Comparison of ENCODE assay signal across 11 cellular contexts in the genomic region with DNA sequence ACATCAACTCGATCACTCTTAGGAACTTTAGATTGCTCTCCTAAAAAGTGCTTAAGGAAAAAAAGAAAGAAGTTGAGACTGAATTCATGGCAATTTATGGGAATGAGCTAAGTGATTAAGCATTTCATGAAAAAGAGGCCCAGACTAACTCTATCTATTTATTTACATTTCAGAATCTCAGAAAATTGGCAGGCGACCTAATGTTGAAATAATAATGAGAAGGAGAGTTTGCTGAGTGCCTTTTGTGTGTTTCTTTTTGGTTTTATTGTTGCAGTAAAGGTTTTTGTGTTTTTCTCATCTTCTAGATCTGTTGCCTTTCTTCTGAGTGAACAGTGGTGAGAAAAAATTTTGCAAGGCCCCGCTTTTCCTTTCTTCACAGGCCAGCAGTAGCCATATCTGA. TPM values are rescaled to one million over a fixed set of nuclear protein-coding genes. Genes with fewer than 3 reads are reported as not detected.
DNase-seq lines count a peak whose midpoint lies in the region; ATAC-seq and TF ChIP-seq lines count a peak whose summit lies in the region.
"Had no signal": no experiment of that assay in that cellular context is flagged by ENCODE, and none has a peak within 500 bp of the region (broad histone marks: within the 10 kb centered on the region; RNA-seq: fewer than 3 reads in every experiment).

No MANE protein-coding gene starts in this region.

- peak overlapping the region; percentile 69 for H3K4me3 Mint-ChIP-seq in activated CD4-positive, alpha-beta T cell treated with anti-CD3 and anti-CD28 coated beads, Interleukin-2, amount 10 ng/mL, durations not matched to agents 7 days and 5 days
- peak overlapping the region; percentile 83 for H3K4me3 Mint-ChIP-seq in activated naive CD8-positive, alpha-beta T cell treated with anti-CD3 and anti-CD28 coated beads, Interleukin-2, amount 10 ng/mL, durations not matched to agents 7 days and 5 days

- peak overlapping the region; percentile 92 to 94 for H3K27ac ChIP-seq in thoracic aorta
- H3K27ac ChIP-seq: SJCRH30 had no signal

- peak overlapping the region; percentile 95 for H3K4me3 ChIP-seq in thoracic aorta
- H3K4me3 ChIP-seq: SJCRH30 had no signal

- no peaks in the 10 kb centered on the region for H3K27me3 ChIP-seq in thoracic aorta (replicated peaks; ENCODE audit: insufficient read depth)
- H3K27me3 ChIP-seq: SJCRH30 had no signal

- H3K4me1 Mint-ChIP-seq in activated CD4-positive, alpha-beta T cell treated with anti-CD3 and anti-CD28 coated beads, Interleukin-2, amount 10 ng/mL, durations not matched to agents 7 days and 5 days = peaks cover 70% of the 10 kb centered on the region
- peaks cover 60% of the 10 kb centered on the region for H3K4me1 Mint-ChIP-seq in activated naive CD8-positive, alpha-beta T cell treated with anti-CD3 and anti-CD28 coated beads, Interleukin-2, amount 10 ng/mL, durations not matched to agents 7 days and 5 days

- no peaks in the 10 kb centered on the region for H3K36me3 ChIP-seq in thoracic aorta
- H3K36me3 ChIP-seq: SJCRH30 had no signal

- TF ChIP-seq CTCF in thoracic aorta (IDR thresholded peaks at IDR 0.05) = no peak

- no peak for DNase-seq in activated CD4-positive, alpha-beta T cell treated with anti-CD3 and anti-CD28 coated beads, Interleukin-2, amount 10 ng/mL, durations not matched to agents 7 days and 5 days
- DNase-seq in activated CD4-positive, alpha-beta T cell treated with anti-CD3 and anti-CD28 coated beads, Interleukin-2, amount 50 U/mL, for 1 hour = no peak
- DNase-seq in activated naive CD8-positive, alpha-beta T cell treated with anti-CD3 and anti-CD28 coated beads, Interleukin-2, amount 10 ng/mL, durations not matched to agents 7 days and 5 days = no peak
- DNase-seq in iris pigment epithelial cell (ENCODE audit: low read depth) (peak; percentile 90), thoracic aorta (ENCODE audit: low spot score) (no peak), left colon (no peak)
- DNase-seq in stimulated activated CD4-positive, alpha-beta T cell treated with anti-CD3 and anti-CD28 coated beads, Interleukin-2, amount 100 ng/mL, for 48 hours = no peak
- DNase-seq: kidney, NCI-H1092, SJCRH30 had no signal

- intact Hi-C loops in left colon (cut with DNase I, micrococcal nuclease) = no loop called here

- POLR2A ChIA-PET in activated CD4-positive, alpha-beta T cell treated with anti-CD3 and anti-CD28 coated beads, Interleukin-2, amount 10 ng/mL, durations not matched to agents 7 days and 5 days (lab: Charles Lee) = interaction anchor here (1.1 kb wide), 1 partner anchor 60 kb away, joined by 3 read pairs; no protein-coding TSS in a partner anchor
- POLR2A ChIA-PET in activated naive CD8-positive, alpha-beta T cell treated with anti-CD3 and anti-CD28 coated beads, Interleukin-2, amount 10 ng/mL, durations not matched to agents 7 days and 5 days (lab: Charles Lee) = interaction anchor here (0.6 to 1.6 kb wide), 6 partner anchors 46 to 204 kb away, joined by 3 to 11 read pairs (median 4); a partner anchor contains a TSS

- peak overlapping the region; percentile 94 for H3K27ac Mint-ChIP-seq in activated CD4-positive, alpha-beta T cell treated with anti-CD3 and anti-CD28 coated beads, Interleukin-2, amount 10 ng/mL, durations not matched to agents 7 days and 5 days
- peak overlapping the region; percentile 94 for H3K27ac Mint-ChIP-seq in activated naive CD8-positive, alpha-beta T cell treated with anti-CD3 and anti-CD28 coated beads, Interleukin-2, amount 10 ng/mL, durations not matched to agents 7 days and 5 days

- CTCF ChIA-PET in activated CD4-positive, alpha-beta T cell treated with anti-CD3 and anti-CD28 coated beads, Interleukin-2, amount 10 ng/mL, durations not matched to agents 7 days and 5 days (lab: Charles Lee) = interaction anchor here (0.8 to 2.3 kb wide), 5 partner anchors 12 to 207 kb away, joined by 3 to 10 read pairs (median 4); no protein-coding TSS in a partner anchor

- H3K9me3 ChIP-seq in thoracic aorta = no peaks in the 10 kb centered on the region
- H3K9me3 ChIP-seq: SJCRH30 had no signal

- ATAC-seq in activated naive CD8-positive, alpha-beta T cell treated with anti-CD3 and anti-CD28 coated beads, Interleukin-2, amount 10 ng/mL, durations not matched to agents 7 days and 5 days (ENCODE audit: low read depth) = no peak
- ATAC-seq in thoracic aorta (ENCODE audit: insufficient number of reproducible peaks, low FRiP score, low read depth) = no peak
- ATAC-seq in GM18873 (IDR thresholded peaks at IDR 0.05; ENCODE audit: low FRiP score, unreplicated experiment) = no peak
- ATAC-seq in left colon = no peak

- H3K4me1 ChIP-seq in thoracic aorta (ENCODE audit: control insufficient read depth in 1 of 2, low read depth in 2 of 2) = peaks cover 28 to 68% of the 10 kb centered on the region in 2 donors

- H3K27me3 Mint-ChIP-seq in activated CD4-positive, alpha-beta T cell treated with anti-CD3 and anti-CD28 coated beads, Interleukin-2, amount 10 ng/mL, durations not matched to agents 7 days and 5 days = no peaks in the 10 kb centered on the region
- H3K27me3 Mint-ChIP-seq in activated naive CD8-positive, alpha-beta T cell treated with anti-CD3 and anti-CD28 coated beads, Interleukin-2, amount 10 ng/mL, durations not matched to agents 7 days and 5 days = no peaks in the 10 kb centered on the region

- peaks cover 17% of the 10 kb centered on the region for H3K36me3 Mint-ChIP-seq in activated CD4-positive, alpha-beta T cell treated with anti-CD3 and anti-CD28 coated beads, Interleukin-2, amount 10 ng/mL, durations not matched to agents 7 days and 5 days (ENCODE audit: low read depth)
- peaks cover 5% of the 10 kb centered on the region for H3K36me3 Mint-ChIP-seq in activated naive CD8-positive, alpha-beta T cell treated with anti-CD3 and anti-CD28 coated beads, Interleukin-2, amount 10 ng/mL, durations not matched to agents 7 days and 5 days

- H3K9me3 Mint-ChIP-seq in activated CD4-positive, alpha-beta T cell treated with anti-CD3 and anti-CD28 coated beads, Interleukin-2, amount 10 ng/mL, durations not matched to agents 7 days and 5 days = no peaks in the 10 kb centered on the region
- no peaks in the 10 kb centered on the region for H3K9me3 Mint-ChIP-seq in activated naive CD8-positive, alpha-beta T cell treated with anti-CD3 and anti-CD28 coated beads, Interleukin-2, amount 10 ng/mL, durations not matched to agents 7 days and 5 days

RNA-seq across cellular contexts. Expression of a gene that starts 3.8 kb away (rescaled TPM):
- 10 to 100 TPM; 26.0 to 27.5 TPM for total RNA-seq in activated CD4-positive, alpha-beta T cell treated with anti-CD3 and anti-CD28 coated beads, Interleukin-2, amount 10 ng/mL, durations not matched to agents 7 days and 5 days
- 10 to 100 TPM; 19.6 to 21.8 TPM for total RNA-seq in activated naive CD8-positive, alpha-beta T cell treated with anti-CD3 and anti-CD28 coated beads, Interleukin-2, amount 10 ng/mL, durations not matched to agents 7 days and 5 days
- total RNA-seq in thoracic aorta (10 to 100 TPM; 85.3 to 90.2 TPM), left colon (10 to 100 TPM in 1 of 2 donors, 1 to 10 TPM in 1; 7.8 to 12.4 TPM)

RNA-seq across cellular contexts. Expression of a gene that starts 32.6 kb away (rescaled TPM):
- 100 to 1,000 TPM; 121 to 122 TPM for total RNA-seq in activated CD4-positive, alpha-beta T cell treated with anti-CD3 and anti-CD28 coated beads, Interleukin-2, amount 10 ng/mL, durations not matched to agents 7 days and 5 days
- 10 to 100 TPM; 93.8 to 99.3 TPM for total RNA-seq in activated naive CD8-positive, alpha-beta T cell treated with anti-CD3 and anti-CD28 coated beads, Interleukin-2, amount 10 ng/mL, durations not matched to agents 7 days and 5 days
- 10 to 100 TPM; 64.4 to 77.6 TPM for total RNA-seq in thoracic aorta
- total RNA-seq in left colon = 100 to 1,000 TPM; 102 to 111 TPM

RNA-seq across cellular contexts. Expression of a gene that starts 45.7 kb away (rescaled TPM):
- 10 to 100 TPM; 19.0 to 20.1 TPM for total RNA-seq in activated CD4-positive, alpha-beta T cell treated with anti-CD3 and anti-CD28 coated beads, Interleukin-2, amount 10 ng/mL, durations not matched to agents 7 days and 5 days
- total RNA-seq in activated naive CD8-positive, alpha-beta T cell treated with anti-CD3 and anti-CD28 coated beads, Interleukin-2, amount 10 ng/mL, durations not matched to agents 7 days and 5 days = 10 to 100 TPM; 23.2 to 24.1 TPM
- 10 to 100 TPM in 1 of 2 donors, 1 to 10 TPM in 1; 9.5 to 16.1 TPM for total RNA-seq in thoracic aorta
- total RNA-seq in left colon = 10 to 100 TPM; 30.8 to 37.0 TPM
